2 cellular contexts compared by ENCODE assay signal in the genomic region with DNA sequence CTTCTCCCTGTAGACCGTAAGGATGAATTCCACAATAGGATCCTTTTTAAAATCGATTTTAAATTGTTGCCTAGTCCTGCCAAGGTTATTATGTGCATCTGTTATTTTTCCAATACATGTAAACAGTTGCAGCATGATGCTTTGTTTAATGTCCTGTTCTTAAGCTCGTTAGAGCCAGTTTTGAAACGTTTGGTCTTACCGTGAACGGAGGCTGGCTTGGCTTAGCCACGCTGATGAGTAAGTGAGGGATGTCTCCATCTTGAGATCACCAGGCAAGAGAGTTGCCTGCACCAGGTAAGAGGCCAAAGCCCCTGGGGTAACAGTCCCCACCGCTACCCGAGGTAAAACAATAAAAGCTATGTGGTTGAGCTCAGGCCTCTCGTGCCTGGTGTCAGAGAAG.
TF ChIP-seq lines count a peak whose summit lies in the region.

No MANE protein-coding gene starts in this region.

TF ChIP-seq in WTC11, 78 proteins besides CTCF, POLR2A, EP300 and RAD21:
- TF ChIP-seq, protein P1, sequence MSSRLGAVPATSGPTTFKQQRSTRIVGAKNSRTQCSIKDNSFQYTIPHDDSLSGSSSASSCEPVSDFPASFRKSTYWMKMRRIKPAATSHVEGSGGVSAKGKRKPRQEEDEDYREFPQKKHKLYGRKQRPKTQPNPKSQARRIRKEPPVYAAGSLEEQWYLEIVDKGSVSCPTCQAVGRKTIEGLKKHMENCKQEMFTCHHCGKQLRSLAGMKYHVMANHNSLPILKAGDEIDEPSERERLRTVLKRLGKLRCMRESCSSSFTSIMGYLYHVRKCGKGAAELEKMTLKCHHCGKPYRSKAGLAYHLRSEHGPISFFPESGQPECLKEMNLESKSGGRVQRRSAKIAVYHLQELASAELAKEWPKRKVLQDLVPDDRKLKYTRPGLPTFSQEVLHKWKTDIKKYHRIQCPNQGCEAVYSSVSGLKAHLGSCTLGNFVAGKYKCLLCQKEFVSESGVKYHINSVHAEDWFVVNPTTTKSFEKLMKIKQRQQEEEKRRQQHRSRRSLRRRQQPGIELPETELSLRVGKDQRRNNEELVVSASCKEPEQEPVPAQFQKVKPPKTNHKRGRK (CRISPR knock-in tag; IDR thresholded peaks at IDR 0.05; ENCODE audit: borderline replicate concordance): no peak
- TF ChIP-seq ZMAT4 (CRISPR knock-in tag; IDR thresholded peaks at IDR 0.05): no peak
- TF ChIP-seq CBFB (CRISPR knock-in tag; IDR thresholded peaks at IDR 0.05; ENCODE audit: low read depth): no peak
- TF ChIP-seq ZNF423 (CRISPR knock-in tag; IDR thresholded peaks at IDR 0.05): no peak
- TF ChIP-seq IRF2 (CRISPR knock-in tag; IDR thresholded peaks at IDR 0.05; ENCODE audit: borderline replicate concordance, low read depth): no peak
- no peak for TF ChIP-seq ZNF232 (CRISPR knock-in tag; IDR thresholded peaks at IDR 0.05)
- no peak for TF ChIP-seq ZNF425 (CRISPR knock-in tag; conservative IDR thresholded peaks at IDR 0.05)

TF ChIP-seq in H1, 55 proteins besides CTCF, POLR2A, EP300 and RAD21:
- TF ChIP-seq RFX5 (IDR thresholded peaks at IDR 0.05; ENCODE audit: borderline replicate concordance, low read depth, low read length) (no peak), SUZ12 (IDR thresholded peaks at IDR 0.05; ENCODE audit: low read length) (no peak), ATF3 (IDR thresholded peaks at IDR 0.05; ENCODE audit: insufficient read depth, low read depth, low read length) (no peak), FOSL1 (IDR thresholded peaks at IDR 0.05; ENCODE audit: insufficient read depth, low read depth, low read length) (no peak), POLR2AphosphoS5 (IDR thresholded peaks at IDR 0.05; ENCODE audit: low read depth, low read length) (no peak), TAF7 (optimal IDR thresholded peaks at IDR 0.05; ENCODE audit: borderline replicate concordance, low read depth, low read length) (no peak), SRF (IDR thresholded peaks at IDR 0.05; ENCODE audit: low read depth, low read length) (no peak), PHF8 (conservative IDR thresholded peaks at IDR 0.05; ENCODE audit: low read depth, low read length) (no peak), EGR1 (IDR thresholded peaks at IDR 0.05; ENCODE audit: borderline replicate concordance, low read depth, low read length) (no peak), MAFK (IDR thresholded peaks at IDR 0.05; ENCODE audit: low read depth, low read length) (no peak), RXRA (IDR thresholded peaks at IDR 0.05; ENCODE audit: insufficient read depth, low read depth, low read length) (no peak)
- TF ChIP-seq, protein P2, sequence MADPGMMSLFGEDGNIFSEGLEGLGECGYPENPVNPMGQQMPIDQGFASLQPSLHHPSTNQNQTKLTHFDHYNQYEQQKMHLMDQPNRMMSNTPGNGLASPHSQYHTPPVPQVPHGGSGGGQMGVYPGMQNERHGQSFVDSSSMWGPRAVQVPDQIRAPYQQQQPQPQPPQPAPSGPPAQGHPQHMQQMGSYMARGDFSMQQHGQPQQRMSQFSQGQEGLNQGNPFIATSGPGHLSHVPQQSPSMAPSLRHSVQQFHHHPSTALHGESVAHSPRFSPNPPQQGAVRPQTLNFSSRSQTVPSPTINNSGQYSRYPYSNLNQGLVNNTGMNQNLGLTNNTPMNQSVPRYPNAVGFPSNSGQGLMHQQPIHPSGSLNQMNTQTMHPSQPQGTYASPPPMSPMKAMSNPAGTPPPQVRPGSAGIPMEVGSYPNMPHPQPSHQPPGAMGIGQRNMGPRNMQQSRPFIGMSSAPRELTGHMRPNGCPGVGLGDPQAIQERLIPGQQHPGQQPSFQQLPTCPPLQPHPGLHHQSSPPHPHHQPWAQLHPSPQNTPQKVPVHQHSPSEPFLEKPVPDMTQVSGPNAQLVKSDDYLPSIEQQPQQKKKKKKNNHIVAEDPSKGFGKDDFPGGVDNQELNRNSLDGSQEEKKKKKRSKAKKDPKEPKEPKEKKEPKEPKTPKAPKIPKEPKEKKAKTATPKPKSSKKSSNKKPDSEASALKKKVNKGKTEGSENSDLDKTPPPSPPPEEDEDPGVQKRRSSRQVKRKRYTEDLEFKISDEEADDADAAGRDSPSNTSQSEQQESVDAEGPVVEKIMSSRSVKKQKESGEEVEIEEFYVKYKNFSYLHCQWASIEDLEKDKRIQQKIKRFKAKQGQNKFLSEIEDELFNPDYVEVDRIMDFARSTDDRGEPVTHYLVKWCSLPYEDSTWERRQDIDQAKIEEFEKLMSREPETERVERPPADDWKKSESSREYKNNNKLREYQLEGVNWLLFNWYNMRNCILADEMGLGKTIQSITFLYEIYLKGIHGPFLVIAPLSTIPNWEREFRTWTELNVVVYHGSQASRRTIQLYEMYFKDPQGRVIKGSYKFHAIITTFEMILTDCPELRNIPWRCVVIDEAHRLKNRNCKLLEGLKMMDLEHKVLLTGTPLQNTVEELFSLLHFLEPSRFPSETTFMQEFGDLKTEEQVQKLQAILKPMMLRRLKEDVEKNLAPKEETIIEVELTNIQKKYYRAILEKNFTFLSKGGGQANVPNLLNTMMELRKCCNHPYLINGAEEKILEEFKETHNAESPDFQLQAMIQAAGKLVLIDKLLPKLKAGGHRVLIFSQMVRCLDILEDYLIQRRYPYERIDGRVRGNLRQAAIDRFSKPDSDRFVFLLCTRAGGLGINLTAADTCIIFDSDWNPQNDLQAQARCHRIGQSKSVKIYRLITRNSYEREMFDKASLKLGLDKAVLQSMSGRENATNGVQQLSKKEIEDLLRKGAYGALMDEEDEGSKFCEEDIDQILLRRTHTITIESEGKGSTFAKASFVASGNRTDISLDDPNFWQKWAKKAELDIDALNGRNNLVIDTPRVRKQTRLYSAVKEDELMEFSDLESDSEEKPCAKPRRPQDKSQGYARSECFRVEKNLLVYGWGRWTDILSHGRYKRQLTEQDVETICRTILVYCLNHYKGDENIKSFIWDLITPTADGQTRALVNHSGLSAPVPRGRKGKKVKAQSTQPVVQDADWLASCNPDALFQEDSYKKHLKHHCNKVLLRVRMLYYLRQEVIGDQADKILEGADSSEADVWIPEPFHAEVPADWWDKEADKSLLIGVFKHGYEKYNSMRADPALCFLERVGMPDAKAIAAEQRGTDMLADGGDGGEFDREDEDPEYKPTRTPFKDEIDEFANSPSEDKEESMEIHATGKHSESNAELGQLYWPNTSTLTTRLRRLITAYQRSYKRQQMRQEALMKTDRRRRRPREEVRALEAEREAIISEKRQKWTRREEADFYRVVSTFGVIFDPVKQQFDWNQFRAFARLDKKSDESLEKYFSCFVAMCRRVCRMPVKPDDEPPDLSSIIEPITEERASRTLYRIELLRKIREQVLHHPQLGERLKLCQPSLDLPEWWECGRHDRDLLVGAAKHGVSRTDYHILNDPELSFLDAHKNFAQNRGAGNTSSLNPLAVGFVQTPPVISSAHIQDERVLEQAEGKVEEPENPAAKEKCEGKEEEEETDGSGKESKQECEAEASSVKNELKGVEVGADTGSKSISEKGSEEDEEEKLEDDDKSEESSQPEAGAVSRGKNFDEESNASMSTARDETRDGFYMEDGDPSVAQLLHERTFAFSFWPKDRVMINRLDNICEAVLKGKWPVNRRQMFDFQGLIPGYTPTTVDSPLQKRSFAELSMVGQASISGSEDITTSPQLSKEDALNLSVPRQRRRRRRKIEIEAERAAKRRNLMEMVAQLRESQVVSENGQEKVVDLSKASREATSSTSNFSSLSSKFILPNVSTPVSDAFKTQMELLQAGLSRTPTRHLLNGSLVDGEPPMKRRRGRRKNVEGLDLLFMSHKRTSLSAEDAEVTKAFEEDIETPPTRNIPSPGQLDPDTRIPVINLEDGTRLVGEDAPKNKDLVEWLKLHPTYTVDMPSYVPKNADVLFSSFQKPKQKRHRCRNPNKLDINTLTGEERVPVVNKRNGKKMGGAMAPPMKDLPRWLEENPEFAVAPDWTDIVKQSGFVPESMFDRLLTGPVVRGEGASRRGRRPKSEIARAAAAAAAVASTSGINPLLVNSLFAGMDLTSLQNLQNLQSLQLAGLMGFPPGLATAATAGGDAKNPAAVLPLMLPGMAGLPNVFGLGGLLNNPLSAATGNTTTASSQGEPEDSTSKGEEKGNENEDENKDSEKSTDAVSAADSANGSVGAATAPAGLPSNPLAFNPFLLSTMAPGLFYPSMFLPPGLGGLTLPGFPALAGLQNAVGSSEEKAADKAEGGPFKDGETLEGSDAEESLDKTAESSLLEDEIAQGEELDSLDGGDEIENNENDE (IDR thresholded peaks at IDR 0.05; ENCODE audit: insufficient replicate concordance, low read length): no peak
